Comparison of ENCODE assay signal across 1 cellular context in genomic region chr1:185316163-185317033, GRCh38.
TF ChIP-seq lines count a peak whose summit lies in the region.

No MANE protein-coding gene starts in this region.

TF ChIP-seq in HEK293, 187 proteins besides CTCF, POLR2A, EP300 and RAD21 (continued from another document):
- TF ChIP-seq, protein P1, sequence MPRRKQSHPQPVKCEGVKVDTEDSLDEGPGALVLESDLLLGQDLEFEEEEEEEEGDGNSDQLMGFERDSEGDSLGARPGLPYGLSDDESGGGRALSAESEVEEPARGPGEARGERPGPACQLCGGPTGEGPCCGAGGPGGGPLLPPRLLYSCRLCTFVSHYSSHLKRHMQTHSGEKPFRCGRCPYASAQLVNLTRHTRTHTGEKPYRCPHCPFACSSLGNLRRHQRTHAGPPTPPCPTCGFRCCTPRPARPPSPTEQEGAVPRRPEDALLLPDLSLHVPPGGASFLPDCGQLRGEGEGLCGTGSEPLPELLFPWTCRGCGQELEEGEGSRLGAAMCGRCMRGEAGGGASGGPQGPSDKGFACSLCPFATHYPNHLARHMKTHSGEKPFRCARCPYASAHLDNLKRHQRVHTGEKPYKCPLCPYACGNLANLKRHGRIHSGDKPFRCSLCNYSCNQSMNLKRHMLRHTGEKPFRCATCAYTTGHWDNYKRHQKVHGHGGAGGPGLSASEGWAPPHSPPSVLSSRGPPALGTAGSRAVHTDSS (tag by site-specific recombination; IDR thresholded peaks at IDR 0.05): 0 out of 2 replicates have a peak, but pooled peaks have one; percentile 11
- peak; percentile 77; the same call in 1 of the 2 replicates for TF ChIP-seq GLI4 (tag by site-specific recombination; IDR thresholded peaks at IDR 0.05)
- peak; percentile 89 for TF ChIP-seq ZFHX2 (tag by site-specific recombination; conservative IDR thresholded peaks at IDR 0.05)
- TF ChIP-seq, protein P2, sequence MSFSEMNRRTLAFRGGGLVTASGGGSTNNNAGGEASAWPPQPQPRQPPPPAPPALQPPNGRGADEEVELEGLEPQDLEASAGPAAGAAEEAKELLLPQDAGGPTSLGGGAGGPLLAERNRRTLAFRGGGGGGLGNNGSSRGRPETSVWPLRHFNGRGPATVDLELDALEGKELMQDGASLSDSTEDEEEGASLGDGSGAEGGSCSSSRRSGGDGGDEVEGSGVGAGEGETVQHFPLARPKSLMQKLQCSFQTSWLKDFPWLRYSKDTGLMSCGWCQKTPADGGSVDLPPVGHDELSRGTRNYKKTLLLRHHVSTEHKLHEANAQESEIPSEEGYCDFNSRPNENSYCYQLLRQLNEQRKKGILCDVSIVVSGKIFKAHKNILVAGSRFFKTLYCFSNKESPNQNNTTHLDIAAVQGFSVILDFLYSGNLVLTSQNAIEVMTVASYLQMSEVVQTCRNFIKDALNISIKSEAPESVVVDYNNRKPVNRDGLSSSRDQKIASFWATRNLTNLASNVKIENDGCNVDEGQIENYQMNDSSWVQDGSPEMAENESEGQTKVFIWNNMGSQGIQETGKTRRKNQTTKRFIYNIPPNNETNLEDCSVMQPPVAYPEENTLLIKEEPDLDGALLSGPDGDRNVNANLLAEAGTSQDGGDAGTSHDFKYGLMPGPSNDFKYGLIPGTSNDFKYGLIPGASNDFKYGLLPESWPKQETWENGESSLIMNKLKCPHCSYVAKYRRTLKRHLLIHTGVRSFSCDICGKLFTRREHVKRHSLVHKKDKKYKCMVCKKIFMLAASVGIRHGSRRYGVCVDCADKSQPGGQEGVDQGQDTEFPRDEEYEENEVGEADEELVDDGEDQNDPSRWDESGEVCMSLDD (tag by site-specific recombination; IDR thresholded peaks at IDR 0.05): peak; percentile 86
- no peak; the same call in 1 of the 2 replicates for TF ChIP-seq WT1 (tag by site-specific recombination; IDR thresholded peaks at IDR 0.05)
- TF ChIP-seq ZFP69B (tag by site-specific recombination; IDR thresholded peaks at IDR 0.05): 0 out of 2 replicates have a peak, but pooled peaks have one; percentile 24
- TF ChIP-seq ZNF48 (tag by site-specific recombination; IDR thresholded peaks at IDR 0.05): no peak
- peak; percentile 90 for TF ChIP-seq ZBTB8A (tag by site-specific recombination; IDR thresholded peaks at IDR 0.05)
- TF ChIP-seq, protein P3, sequence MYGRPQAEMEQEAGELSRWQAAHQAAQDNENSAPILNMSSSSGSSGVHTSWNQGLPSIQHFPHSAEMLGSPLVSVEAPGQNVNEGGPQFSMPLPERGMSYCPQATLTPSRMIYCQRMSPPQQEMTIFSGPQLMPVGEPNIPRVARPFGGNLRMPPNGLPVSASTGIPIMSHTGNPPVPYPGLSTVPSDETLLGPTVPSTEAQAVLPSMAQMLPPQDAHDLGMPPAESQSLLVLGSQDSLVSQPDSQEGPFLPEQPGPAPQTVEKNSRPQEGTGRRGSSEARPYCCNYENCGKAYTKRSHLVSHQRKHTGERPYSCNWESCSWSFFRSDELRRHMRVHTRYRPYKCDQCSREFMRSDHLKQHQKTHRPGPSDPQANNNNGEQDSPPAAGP (tag by site-specific recombination; IDR thresholded peaks at IDR 0.05): peak; percentile 61
- TF ChIP-seq, protein P4, sequence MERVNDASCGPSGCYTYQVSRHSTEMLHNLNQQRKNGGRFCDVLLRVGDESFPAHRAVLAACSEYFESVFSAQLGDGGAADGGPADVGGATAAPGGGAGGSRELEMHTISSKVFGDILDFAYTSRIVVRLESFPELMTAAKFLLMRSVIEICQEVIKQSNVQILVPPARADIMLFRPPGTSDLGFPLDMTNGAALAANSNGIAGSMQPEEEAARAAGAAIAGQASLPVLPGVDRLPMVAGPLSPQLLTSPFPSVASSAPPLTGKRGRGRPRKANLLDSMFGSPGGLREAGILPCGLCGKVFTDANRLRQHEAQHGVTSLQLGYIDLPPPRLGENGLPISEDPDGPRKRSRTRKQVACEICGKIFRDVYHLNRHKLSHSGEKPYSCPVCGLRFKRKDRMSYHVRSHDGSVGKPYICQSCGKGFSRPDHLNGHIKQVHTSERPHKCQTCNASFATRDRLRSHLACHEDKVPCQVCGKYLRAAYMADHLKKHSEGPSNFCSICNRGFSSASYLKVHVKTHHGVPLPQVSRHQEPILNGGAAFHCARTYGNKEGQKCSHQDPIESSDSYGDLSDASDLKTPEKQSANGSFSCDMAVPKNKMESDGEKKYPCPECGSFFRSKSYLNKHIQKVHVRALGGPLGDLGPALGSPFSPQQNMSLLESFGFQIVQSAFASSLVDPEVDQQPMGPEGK (tag by site-specific recombination; IDR thresholded peaks at IDR 0.05): peak; percentile 90
- no peak for TF ChIP-seq ZNF660 (tag by site-specific recombination; IDR thresholded peaks at IDR 0.05)
- peak; percentile 71 for TF ChIP-seq EGR2 (tag by site-specific recombination; IDR thresholded peaks at IDR 0.05; ENCODE audit: low read depth)
- no peak for TF ChIP-seq GFI1B (tag by site-specific recombination; IDR thresholded peaks at IDR 0.05)
- no peak for TF ChIP-seq ZNF426 (tag by site-specific recombination; IDR thresholded peaks at IDR 0.05)
- no peak for TF ChIP-seq SCRT2 (tag by site-specific recombination; IDR thresholded peaks at IDR 0.05)
- TF ChIP-seq ZFP37 (tag by site-specific recombination; IDR thresholded peaks at IDR 0.05): 0 out of 2 replicates have a peak, but pooled peaks have one; percentile 21
